ENCODE assay signal across 26 cellular contexts in the genomic region with DNA sequence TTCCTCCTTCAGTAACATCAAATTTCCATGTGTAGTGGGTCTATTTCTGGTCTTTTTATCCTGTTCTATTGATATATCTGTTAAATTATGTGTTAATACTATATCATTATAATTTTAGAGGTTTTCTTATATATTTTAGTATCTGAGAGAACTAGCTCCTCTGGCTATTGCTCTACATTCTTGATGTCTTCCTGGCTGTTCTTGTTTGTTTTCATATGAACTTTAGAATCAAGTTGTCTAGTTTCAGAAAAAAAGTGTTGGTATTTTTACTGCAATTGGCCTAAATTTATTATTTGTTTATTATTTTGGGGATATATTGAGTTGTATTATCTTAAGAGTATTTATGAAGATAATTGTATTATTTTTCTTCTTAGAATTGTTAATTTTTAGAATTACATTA.
"Had no signal": no experiment of that assay in that cellular context is flagged by ENCODE, and none has a peak within 500 bp of the region (broad histone marks: within the 10 kb centered on the region; RNA-seq: fewer than 3 reads in every experiment).

No MANE protein-coding gene starts in this region.

- H3K27ac ChIP-seq: colonic mucosa, dorsolateral prefrontal cortex, epithelial cell of prostate, esophagus muscularis mucosa, esophagus squamous epithelium, foreskin keratinocyte, gastrocnemius medialis, gastroesophageal sphincter, heart left ventricle, heart right ventricle had no signal

- FAIRE-seq: colon, endothelial cell of umbilical vein, frontal cortex had no signal

- H3K36me3 ChIP-seq: colonic mucosa, esophagus muscularis mucosa, esophagus squamous epithelium, gastrocnemius medialis, gastroesophageal sphincter, heart left ventricle, heart right ventricle had no signal

- ATAC-seq: effector memory CD8-positive, alpha-beta T cell; esophagus mucosa; foreskin keratinocyte; gastrocnemius medialis; gastroesophageal sphincter; heart left ventricle; heart right ventricle had no signal

- H3K4me3 ChIP-seq: colonic mucosa, dorsolateral prefrontal cortex, esophagus muscularis mucosa, esophagus squamous epithelium, gastrocnemius medialis, gastroesophageal sphincter, heart left ventricle, heart right ventricle had no signal

- H3K9me3 ChIP-seq: colonic mucosa, gastrocnemius medialis had no signal

- H3K4me1 ChIP-seq: colonic mucosa, esophagus muscularis mucosa, esophagus squamous epithelium, foreskin keratinocyte, gastrocnemius medialis, gastroesophageal sphincter, heart left ventricle had no signal

- DNase-seq: colonic mucosa; cortex of kidney; dermis blood vessel endothelial cell; dorsolateral prefrontal cortex; effector CD4-positive, alpha-beta T cell; effector CD8-positive, alpha-beta T cell; effector memory CD4-positive, alpha-beta T cell; effector memory CD8-positive, alpha-beta T cell; endodermal cell; erythroblast; esophagus squamous epithelium; foreskin fibroblast; foreskin keratinocyte; foreskin melanocyte; gastrocnemius medialis; glutamatergic neuron; head of caudate nucleus; heart left ventricle; heart right ventricle had no signal
